In the genomic region with DNA sequence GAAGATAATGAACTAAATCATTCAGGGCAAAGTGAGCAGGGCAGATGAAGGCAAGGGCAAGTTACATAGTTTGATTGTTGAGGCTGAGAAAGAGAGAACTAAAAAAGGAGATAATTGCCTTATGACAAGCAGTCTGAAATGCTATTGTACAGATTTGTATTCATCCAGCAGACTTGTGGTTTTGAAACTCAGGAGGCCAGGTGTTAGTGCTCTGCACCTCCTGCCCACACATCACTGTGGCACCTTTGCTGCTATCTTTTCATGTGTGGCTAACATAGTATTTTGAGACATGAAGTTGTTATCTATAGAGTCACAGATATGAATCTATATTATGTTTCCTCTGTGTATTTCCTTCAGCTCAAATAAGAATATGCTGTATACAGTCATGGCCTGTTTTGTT, we compare ENCODE assay signal across 10 cellular contexts. TPM values are rescaled to one million over a fixed set of nuclear protein-coding genes. Genes with fewer than 3 reads are reported as not detected.
DNase-seq lines count a peak whose midpoint lies in the region; ATAC-seq lines count a peak whose summit lies in the region.
"Had no signal": no experiment of that assay in that cellular context is flagged by ENCODE, and none has a peak within 500 bp of the region (broad histone marks: within the 10 kb centered on the region; RNA-seq: fewer than 3 reads in every experiment).

No MANE protein-coding gene starts in this region.

- H3K27ac Mint-ChIP-seq in activated naive CD8-positive, alpha-beta T cell treated with anti-CD3 and anti-CD28 coated beads, Interleukin-2, amount 10 ng/mL, durations not matched to agents 7 days and 5 days = peak overlapping the region; percentile 28

- H3K9me3 Mint-ChIP-seq in activated naive CD8-positive, alpha-beta T cell treated with anti-CD3 and anti-CD28 coated beads, Interleukin-2, amount 10 ng/mL, durations not matched to agents 7 days and 5 days = peaks cover 8% of the 10 kb centered on the region

- DNase-seq in activated naive CD8-positive, alpha-beta T cell treated with anti-CD3 and anti-CD28 coated beads, Interleukin-2, amount 10 ng/mL, durations not matched to agents 7 days and 5 days = no peak
- DNase-seq in GF-D8 (lab: John Stamatoyannopoulos, UW) (no peak), glomerular visceral epithelial cell (ENCODE audit: extremely low spot score) (no peak), pons (ENCODE audit: low spot score) (no peak)
- DNase-seq: activated CD4-positive, CD25-positive, alpha-beta regulatory T cell; left lung; PC-3 had no signal

- ATAC-seq in GM18508 (IDR thresholded peaks at IDR 0.05; ENCODE audit: insufficient read depth, unreplicated experiment) = peak; percentile 59
- ATAC-seq in GM19452 (IDR thresholded peaks at IDR 0.05; ENCODE audit: unreplicated experiment) = peak; percentile 91
- ATAC-seq in HG03108 (IDR thresholded peaks at IDR 0.05; ENCODE audit: unreplicated experiment) = peak; percentile 59
- ATAC-seq in activated naive CD8-positive, alpha-beta T cell treated with anti-CD3 and anti-CD28 coated beads, Interleukin-2, amount 10 ng/mL, durations not matched to agents 7 days and 5 days (ENCODE audit: low read depth) = peak; percentile 67
- ATAC-seq: left lung, PC-3 had no signal

- H3K4me1 Mint-ChIP-seq in activated naive CD8-positive, alpha-beta T cell treated with anti-CD3 and anti-CD28 coated beads, Interleukin-2, amount 10 ng/mL, durations not matched to agents 7 days and 5 days = peaks cover 17% of the 10 kb centered on the region

- peaks cover 24% of the 10 kb centered on the region for H3K36me3 Mint-ChIP-seq in activated naive CD8-positive, alpha-beta T cell treated with anti-CD3 and anti-CD28 coated beads, Interleukin-2, amount 10 ng/mL, durations not matched to agents 7 days and 5 days

- H3K4me3 Mint-ChIP-seq in activated naive CD8-positive, alpha-beta T cell treated with anti-CD3 and anti-CD28 coated beads, Interleukin-2, amount 10 ng/mL, durations not matched to agents 7 days and 5 days = no peak overlapping the region

- no peaks in the 10 kb centered on the region for H3K27me3 Mint-ChIP-seq in activated naive CD8-positive, alpha-beta T cell treated with anti-CD3 and anti-CD28 coated beads, Interleukin-2, amount 10 ng/mL, durations not matched to agents 7 days and 5 days

- POLR2A ChIA-PET in activated naive CD8-positive, alpha-beta T cell treated with anti-CD3 and anti-CD28 coated beads, Interleukin-2, amount 10 ng/mL, durations not matched to agents 7 days and 5 days (lab: Charles Lee) = no interaction called here

RNA-seq across cellular contexts. Expression of gene SUCLG2, which starts 24.3 kb away (rescaled TPM):
- total RNA-seq in activated naive CD8-positive, alpha-beta T cell treated with anti-CD3 and anti-CD28 coated beads, Interleukin-2, amount 10 ng/mL, durations not matched to agents 7 days and 5 days = 10 to 100 TPM; 64.0 to 68.2 TPM
